8 cellular contexts compared by ENCODE assay signal in genomic region chr1:25608488-25609178, GRCh38. TPM values are rescaled to one million over a fixed set of nuclear protein-coding genes. Genes with fewer than 3 reads are reported as not detected.
DNase-seq lines count a peak whose midpoint lies in the region; ATAC-seq, FAIRE-seq and TF ChIP-seq lines count a peak whose summit lies in the region.

No MANE protein-coding gene starts in this region.

- no peaks in the 10 kb centered on the region for H3K36me3 Mint-ChIP-seq in endodermal cell (ENCODE audit: low read depth)

- peak; percentile 63 for DNase-seq in GM12891 (ENCODE audit: insufficient read length, low spot score)
- DNase-seq in HPDE6-E6E7 (ENCODE audit: extremely low spot score): peak; percentile 75
- DNase-seq in activated CD8-positive, alpha-beta memory T cell treated with anti-CD3 and anti-CD28 coated beads, Interleukin-2, amount 50 U/mL, for 1 hour (ENCODE audit: extremely low read depth): peak; percentile 85
- peak; percentile 92 for DNase-seq in endodermal cell
- peak; percentile 86 to 94 (median 86) for DNase-seq in mucosa of descending colon
- DNase-seq in stimulated activated CD8-positive, alpha-beta memory T cell treated with anti-CD3 and anti-CD28 coated beads, Interleukin-4, amount 100 ng/mL, for 24 hours (ENCODE audit: low read depth): peak; percentile 79

- H3K27me3 ChIP-seq in OCI-LY1 (ENCODE audit: insufficient read depth, low read length) (no peaks in the 10 kb centered on the region; the same call in 1 of the 2 replicates), endodermal cell (ENCODE audit: control insufficient read depth, insufficient read depth, low read length, poor library complexity, severe bottlenecking) (peaks cover 43% of the 10 kb centered on the region)

- FAIRE-seq in GM12891 (lab: Jason Lieb, UNC): peak; percentile 98

- no peaks in the 10 kb centered on the region for H3K79me2 ChIP-seq in OCI-LY1 (ENCODE audit: insufficient read depth, low read length)

- no peaks in the 10 kb centered on the region for H3K36me3 ChIP-seq in OCI-LY1 (ENCODE audit: insufficient read depth, low read length)
- H3K36me3 ChIP-seq in endodermal cell (ENCODE audit: control insufficient read depth, insufficient read depth, low read length): no peaks in the 10 kb centered on the region
- no peaks in the 10 kb centered on the region for H3K36me3 ChIP-seq in mucosa of descending colon (ENCODE audit: low read depth)

- H3K27ac Mint-ChIP-seq in endodermal cell: no peak overlapping the region

- no peak for TF ChIP-seq POLR2A in GM12891 (IDR thresholded peaks at IDR 0.05; ENCODE audit: low read depth, low read length)

- intact Hi-C loops in mucosa of descending colon (cut with DNase I, micrococcal nuclease): loop anchor here in 1 of 2 donors (5.0 kb wide), 1 partner anchor 189 kb away; no protein-coding TSS in a partner anchor

- H3K4me3 ChIP-seq in OCI-LY1 (ENCODE audit: low read depth, low read length, poor library complexity, severe bottlenecking) (no peak overlapping the region), endodermal cell (ENCODE audit: low read length) (no peak overlapping the region), mucosa of descending colon (no peak overlapping the region)

- TF ChIP-seq CTCF in OCI-LY1 (IDR thresholded peaks at IDR 0.05; ENCODE audit: low read length) (peak; percentile 23), endodermal cell (conservative IDR thresholded peaks at IDR 0.05) (peak; percentile 69), mucosa of descending colon (IDR thresholded peaks at IDR 0.05) (peak; percentile 59)

- ATAC-seq in mucosa of descending colon: peak; percentile 96
- no peak for ATAC-seq in GM18502 (IDR thresholded peaks at IDR 0.05; ENCODE audit: poor library complexity, unreplicated experiment)

- H3K9ac ChIP-seq in OCI-LY1 (ENCODE audit: low read length) (no peak overlapping the region), endodermal cell (ENCODE audit: extremely low read depth, low read length, poor library complexity, severe bottlenecking) (no peak overlapping the region)

- H3F3A ChIP-seq in OCI-LY1 (ENCODE audit: insufficient read depth, low read length): no peaks in the 10 kb centered on the region

- H3K27ac ChIP-seq in OCI-LY1 (ENCODE audit: low read depth, low read length, poor library complexity, severe bottlenecking) (no peak overlapping the region), endodermal cell (ENCODE audit: low read depth, low read length) (no peak overlapping the region)

- H2AFZ ChIP-seq in OCI-LY1 (ENCODE audit: low read length): no peak overlapping the region

- 24 to 41% methylated on average over 8 to 12 of the region's 15 CpGs for WGBS in endodermal cell (ENCODE audit: insufficient coverage in 1 of 2, insufficient read length in 1 of 2), 2 experiments

- no peaks in the 10 kb centered on the region for H3K9me2 ChIP-seq in OCI-LY1 (ENCODE audit: low read depth, low read length)

- peaks cover 4% of the 10 kb centered on the region for H3K4me1 Mint-ChIP-seq in endodermal cell

- no peak overlapping the region for H3K4me3 Mint-ChIP-seq in endodermal cell

- H3K27me3 Mint-ChIP-seq in endodermal cell (ENCODE audit: insufficient read depth): peaks cover 28% of the 10 kb centered on the region

- H3K9me3 ChIP-seq in OCI-LY1 (ENCODE audit: low read length) (no peaks in the 10 kb centered on the region), endodermal cell (ENCODE audit: control insufficient read depth, low read length) (no peaks in the 10 kb centered on the region), mucosa of descending colon (no peaks in the 10 kb centered on the region)

- peaks cover 8% of the 10 kb centered on the region for H3K4me1 ChIP-seq in OCI-LY1 (ENCODE audit: insufficient read depth, low read length, severe bottlenecking)
- no peaks in the 10 kb centered on the region for H3K4me1 ChIP-seq in endodermal cell (ENCODE audit: control insufficient read depth, insufficient read depth, low read length)
- H3K4me1 ChIP-seq in mucosa of descending colon (ENCODE audit: low read depth): no peaks in the 10 kb centered on the region

- H3K4me2 ChIP-seq in OCI-LY1 (ENCODE audit: low read length): peak overlapping the region; percentile 37

- no peaks in the 10 kb centered on the region for H3K9me3 Mint-ChIP-seq in endodermal cell

- no peaks in the 10 kb centered on the region for H4K20me1 ChIP-seq in OCI-LY1 (ENCODE audit: insufficient read depth, low read length)

TF ChIP-seq in GM12891, 5 proteins besides CTCF, POLR2A, EP300 and RAD21:
- TF ChIP-seq POU2F2 (IDR thresholded peaks at IDR 0.05; ENCODE audit: low read depth, low read length) (no peak), PAX5 (IDR thresholded peaks at IDR 0.05; ENCODE audit: insufficient read depth, low read length, severe bottlenecking) (peak; percentile 95), SPI1 (IDR thresholded peaks at IDR 0.05; ENCODE audit: low read depth, low read length) (no peak)
TF ChIP-seq in GM12891: peak in this region for 1.

RNA-seq across cellular contexts. Expression of gene MAN1C1, which starts 8.0 kb away (rescaled TPM):
- polyA plus RNA-seq in GM12891 (2012; ENCODE audit: low read depth, missing spikeins): 0.94 TPM
- total RNA-seq in endodermal cell (1 to 10 TPM; 2.2 to 4.3 TPM), mucosa of descending colon (10 to 100 TPM in 1 of 3 donors, 1 to 10 TPM in 2; 2.5 to 22.0 (median 6.1) TPM)
- 8.0 TPM for polyA plus RNA-seq in endodermal cell (2013, experiment 1 of 2)
- polyA plus RNA-seq in endodermal cell (2013, experiment 2 of 2): 6.9 TPM
